In genomic region chr18:9808190-9808529, GRCh38 we compare ENCODE assay signal across 17 cellular contexts.
A peak's percentile ranks its signal among the peaks of the same experiment; 100 is the strongest.
DNase-seq lines count a peak whose midpoint lies in the region; ATAC-seq, FAIRE-seq and TF ChIP-seq lines count a peak whose summit lies in the region.
"Had no signal": no experiment of that assay in that cellular context is flagged by ENCODE, and none has a peak within 500 bp of the region (broad histone marks: within the 10 kb centered on the region; RNA-seq: fewer than 3 reads in every experiment).

No MANE protein-coding gene starts in this region.

- H3K79me2 ChIP-seq in GM23338 (replicated peaks; ENCODE audit: insufficient read depth): no peaks in the 10 kb centered on the region
- peaks cover 16% of the 10 kb centered on the region for H3K79me2 ChIP-seq in astrocyte (ENCODE audit: insufficient read depth, low read length)

- FAIRE-seq in astrocyte (lab: Jason Lieb, UNC): no peak
- FAIRE-seq: frontal cortex had no signal

- H3K9ac ChIP-seq in astrocyte (ENCODE audit: low read length): no peak overlapping the region

- peaks cover 11% of the 10 kb centered on the region for H3K9me3 Mint-ChIP-seq in GM23338
- peaks cover 2% of the 10 kb centered on the region for H3K9me3 Mint-ChIP-seq in astrocyte (ENCODE audit: unreplicated experiment)
- no peaks in the 10 kb centered on the region for H3K9me3 Mint-ChIP-seq in activated T-helper 1 cell treated with anti-CD3 and anti-CD28 coated beads, Interleukin-12 subunit alpha, Interleukin-12 subunit beta, Interleukin-2, Interleukin-4 antibody, amounts not matched to agents 30 ng/mL and 10 ng/mL and 1 ng/mL, durations not matched to agents 14 hours and 24 hours and 36 hours
- H3K9me3 Mint-ChIP-seq: natural killer cell treated with Interleukin-12 subunit alpha and Interleukin-12 subunit beta and Interleukin-15 and Interleukin-18, amount 100 ng/mL, for 72 hours had no signal

- intact Hi-C loops in spleen (cut with DNase I; ENCODE audit: low total_unique reads): no loop called here
- intact Hi-C loops in ovary (cut with DNase I): loop anchor here in 1 of 4 donors (10.0 kb wide), 1 partner anchor 47 kb away; no protein-coding TSS in a partner anchor
- intact Hi-C loops in activated T-helper 1 cell treated with anti-CD3 and anti-CD28 coated beads, Interleukin-12 subunit alpha, Interleukin-12 subunit beta, Interleukin-2, Interleukin-4 antibody, amounts not matched to agents 30 ng/mL and 10 ng/mL and 1 ng/mL, durations not matched to agents 14 hours and 24 hours and 36 hours (cut with micrococcal nuclease): no loop called here

- H3K4me3 ChIP-seq in GM23338: no peak overlapping the region
- no peak overlapping the region for H3K4me3 ChIP-seq in astrocyte (ENCODE audit: insufficient read depth, low read depth, low read length)
- no peak overlapping the region for H3K4me3 ChIP-seq in spleen
- no peak overlapping the region for H3K4me3 ChIP-seq in ovary
- H3K4me3 ChIP-seq: upper lobe of left lung had no signal

- DNase-seq in GM23338 (ENCODE audit: low spot score) (no peak), astrocyte (ENCODE audit: low read depth) (no peak), spleen (no peak), KBM-7 (no peak), RPMI8226 (no peak), ovary (no peak)
- no peak for DNase-seq in activated T-helper 1 cell treated with anti-CD3 and anti-CD28 coated beads, Interleukin-12 subunit alpha, Interleukin-12 subunit beta, Interleukin-2, Interleukin-4 antibody, amounts not matched to agents 30 ng/mL and 10 ng/mL and 1 ng/mL, durations not matched to agents 14 hours and 24 hours and 36 hours (ENCODE audit: low spot score)
- DNase-seq: activated CD4-positive, CD25-positive, alpha-beta regulatory T cell treated with anti-CD3 and anti-CD28 coated beads, Interleukin-2, amount 50 U/mL, for 72 hours; activated T-cell treated with anti-CD3 and anti-CD28 coated beads for 4 hours; amniotic stem cell; DMS153; NCI-H1105; NCI-H345; upper lobe of left lung had no signal

- H3K27me3 Mint-ChIP-seq in GM23338 (ENCODE audit: insufficient read depth, low read depth, poor library complexity) (peaks cover 9% of the 10 kb centered on the region), astrocyte (ENCODE audit: low read depth, unreplicated experiment) (no peaks in the 10 kb centered on the region)
- no peaks in the 10 kb centered on the region for H3K27me3 Mint-ChIP-seq in activated T-helper 1 cell treated with anti-CD3 and anti-CD28 coated beads, Interleukin-12 subunit alpha, Interleukin-12 subunit beta, Interleukin-2, Interleukin-4 antibody, amounts not matched to agents 30 ng/mL and 10 ng/mL and 1 ng/mL, durations not matched to agents 14 hours and 24 hours and 36 hours (ENCODE audit: insufficient read depth)

- H4K20me1 ChIP-seq in GM23338 (replicated peaks; ENCODE audit: insufficient read depth) (no peaks in the 10 kb centered on the region), astrocyte (ENCODE audit: insufficient read depth, low read length) (peaks cover 22% of the 10 kb centered on the region)

- no peak for TF ChIP-seq POLR2A in spleen (IDR thresholded peaks at IDR 0.05)
- TF ChIP-seq POLR2A in ovary (IDR thresholded peaks at IDR 0.05): no peak

- peak; percentile 25 for ATAC-seq in GM23338
- ATAC-seq: natural killer cell treated with Interleukin-12 subunit alpha and Interleukin-12 subunit beta and Interleukin-15 and Interleukin-18, amount 100 ng/mL, for 72 hours had no signal

- H3K27ac ChIP-seq in GM23338 (ENCODE audit: low read depth) (peak overlapping the region; percentile 82), astrocyte (ENCODE audit: low read depth, low read length) (no peak overlapping the region), layer of hippocampus (ENCODE audit: low read depth, low read length) (peak overlapping the region; percentile 90), spleen (peak overlapping the region in 6 of 8 donors; percentile 35 to 70 (median 62)), ovary (peak overlapping the region in 1 of 2 donors; percentile 57)

- H3K9me2 ChIP-seq in GM23338 (ENCODE audit: insufficient read depth): no peaks in the 10 kb centered on the region

- H3K27ac Mint-ChIP-seq in GM23338 (peak overlapping the region; percentile 94), astrocyte (ENCODE audit: unreplicated experiment) (peak overlapping the region; percentile 34)
- no peak overlapping the region for H3K27ac Mint-ChIP-seq in activated T-helper 1 cell treated with anti-CD3 and anti-CD28 coated beads, Interleukin-12 subunit alpha, Interleukin-12 subunit beta, Interleukin-2, Interleukin-4 antibody, amounts not matched to agents 30 ng/mL and 10 ng/mL and 1 ng/mL, durations not matched to agents 14 hours and 24 hours and 36 hours
- H3K27ac Mint-ChIP-seq: natural killer cell treated with Interleukin-12 subunit alpha and Interleukin-12 subunit beta and Interleukin-15 and Interleukin-18, amount 100 ng/mL, for 72 hours had no signal

- H3K4me2 ChIP-seq in GM23338: peak overlapping the region; percentile 1; the same call in 1 of the 2 replicates
- peak overlapping the region; percentile 7 for H3K4me2 ChIP-seq in astrocyte (ENCODE audit: low read length)

- no peak overlapping the region for H2AFZ ChIP-seq in GM23338
- H2AFZ ChIP-seq in astrocyte (ENCODE audit: low read depth, low read length): no peak overlapping the region

- 62 to 87% (median 78%) methylated on average over 5 of the region's 5 CpGs for WGBS in spleen, 5 donors
- 11 to 13% (median 11%) methylated on average over 5 of the region's 5 CpGs for WGBS in ovary, 3 donors

- H3K36me3 ChIP-seq in GM23338 (ENCODE audit: insufficient read depth): no peaks in the 10 kb centered on the region
- H3K36me3 ChIP-seq in astrocyte (ENCODE audit: insufficient read depth, low read length): peaks cover 5% of the 10 kb centered on the region
- peaks cover 0 to 37% (median 0%) of the 10 kb centered on the region in 6 donors for H3K36me3 ChIP-seq in spleen
- H3K36me3 ChIP-seq in ovary: no peaks in the 10 kb centered on the region
- H3K36me3 ChIP-seq: upper lobe of left lung had no signal

- 0 out of 2 replicates have a peak, but pooled peaks cover 3% of the 10 kb centered on the region for H3F3A ChIP-seq in GM23338 (replicated peaks; ENCODE audit: low read depth)

- H3K9me3 ChIP-seq in astrocyte (ENCODE audit: insufficient read depth, low read depth, low read length): no peaks in the 10 kb centered on the region
- no peaks in the 10 kb centered on the region for H3K9me3 ChIP-seq in spleen
- H3K9me3 ChIP-seq in ovary: no peaks in the 10 kb centered on the region
- H3K9me3 ChIP-seq: upper lobe of left lung had no signal

- peaks cover 14% of the 10 kb centered on the region for H3K36me3 Mint-ChIP-seq in GM23338 (ENCODE audit: low read depth)
- peaks cover 7% of the 10 kb centered on the region for H3K36me3 Mint-ChIP-seq in astrocyte (ENCODE audit: low read depth, unreplicated experiment)
- H3K36me3 Mint-ChIP-seq in activated T-helper 1 cell treated with anti-CD3 and anti-CD28 coated beads, Interleukin-12 subunit alpha, Interleukin-12 subunit beta, Interleukin-2, Interleukin-4 antibody, amounts not matched to agents 30 ng/mL and 10 ng/mL and 1 ng/mL, durations not matched to agents 14 hours and 24 hours and 36 hours (ENCODE audit: low read depth): no peaks in the 10 kb centered on the region
- H3K36me3 Mint-ChIP-seq: natural killer cell treated with Interleukin-12 subunit alpha and Interleukin-12 subunit beta and Interleukin-15 and Interleukin-18, amount 100 ng/mL, for 72 hours had no signal

- H3K4me1 ChIP-seq in GM23338 (ENCODE audit: insufficient read depth) (peaks cover 41% of the 10 kb centered on the region), astrocyte (ENCODE audit: insufficient read depth, low read length) (peaks cover 27% of the 10 kb centered on the region), spleen (peaks cover 0 to 46% (median 26%) of the 10 kb centered on the region in 6 donors), ovary (ENCODE audit: insufficient read depth) (peaks cover 16% of the 10 kb centered on the region)

- no peaks in the 10 kb centered on the region for H3K27me3 ChIP-seq in GM23338 (ENCODE audit: insufficient read depth)
- H3K27me3 ChIP-seq in astrocyte (ENCODE audit: insufficient read depth, low read length): no peaks in the 10 kb centered on the region
- no peaks in the 10 kb centered on the region for H3K27me3 ChIP-seq in layer of hippocampus (ENCODE audit: control insufficient read depth, insufficient read depth, low read length)
- H3K27me3 ChIP-seq in spleen (replicated peaks in 1 of 7): no peaks in the 10 kb centered on the region
- H3K27me3 ChIP-seq in ovary: no peaks in the 10 kb centered on the region
- H3K27me3 ChIP-seq: upper lobe of left lung had no signal

- in situ Hi-C loops in KBM-7 (cut with MboI; ENCODE audit: low pct_unique_long_range_greater_than_20kb, low sequenced_read_pairs): no loop called here

- H3K4me3 Mint-ChIP-seq in GM23338: peak overlapping the region; percentile 20; the same call in 1 of the 3 replicates
- no peak overlapping the region for H3K4me3 Mint-ChIP-seq in astrocyte (ENCODE audit: unreplicated experiment)
- H3K4me3 Mint-ChIP-seq in activated T-helper 1 cell treated with anti-CD3 and anti-CD28 coated beads, Interleukin-12 subunit alpha, Interleukin-12 subunit beta, Interleukin-2, Interleukin-4 antibody, amounts not matched to agents 30 ng/mL and 10 ng/mL and 1 ng/mL, durations not matched to agents 14 hours and 24 hours and 36 hours: no peak overlapping the region
- H3K4me3 Mint-ChIP-seq: natural killer cell treated with Interleukin-12 subunit alpha and Interleukin-12 subunit beta and Interleukin-15 and Interleukin-18, amount 100 ng/mL, for 72 hours had no signal

- TF ChIP-seq EP300 in ovary (IDR thresholded peaks at IDR 0.05): no peak

- TF ChIP-seq CTCF in GM23338 (conservative IDR thresholded peaks at IDR 0.05; ENCODE audit: low read depth in 2 of 2) (no peak), astrocyte (IDR thresholded peaks at IDR 0.05; ENCODE audit: insufficient read depth, low read depth, low read length) (no peak), spleen (IDR thresholded peaks at IDR 0.05 in 8 of 11, conservative IDR thresholded peaks at IDR 0.05 in 3 of 11) (no peak), ovary (IDR thresholded peaks at IDR 0.05) (no peak)

- H3K4me1 Mint-ChIP-seq in GM23338: peaks cover 58% of the 10 kb centered on the region
- H3K4me1 Mint-ChIP-seq in astrocyte (ENCODE audit: low read depth, unreplicated experiment): peaks cover 45% of the 10 kb centered on the region
- H3K4me1 Mint-ChIP-seq in activated T-helper 1 cell treated with anti-CD3 and anti-CD28 coated beads, Interleukin-12 subunit alpha, Interleukin-12 subunit beta, Interleukin-2, Interleukin-4 antibody, amounts not matched to agents 30 ng/mL and 10 ng/mL and 1 ng/mL, durations not matched to agents 14 hours and 24 hours and 36 hours (ENCODE audit: low read depth): no peaks in the 10 kb centered on the region
